Comparison of ENCODE assay signal across 8 cellular contexts in the genomic region with DNA sequence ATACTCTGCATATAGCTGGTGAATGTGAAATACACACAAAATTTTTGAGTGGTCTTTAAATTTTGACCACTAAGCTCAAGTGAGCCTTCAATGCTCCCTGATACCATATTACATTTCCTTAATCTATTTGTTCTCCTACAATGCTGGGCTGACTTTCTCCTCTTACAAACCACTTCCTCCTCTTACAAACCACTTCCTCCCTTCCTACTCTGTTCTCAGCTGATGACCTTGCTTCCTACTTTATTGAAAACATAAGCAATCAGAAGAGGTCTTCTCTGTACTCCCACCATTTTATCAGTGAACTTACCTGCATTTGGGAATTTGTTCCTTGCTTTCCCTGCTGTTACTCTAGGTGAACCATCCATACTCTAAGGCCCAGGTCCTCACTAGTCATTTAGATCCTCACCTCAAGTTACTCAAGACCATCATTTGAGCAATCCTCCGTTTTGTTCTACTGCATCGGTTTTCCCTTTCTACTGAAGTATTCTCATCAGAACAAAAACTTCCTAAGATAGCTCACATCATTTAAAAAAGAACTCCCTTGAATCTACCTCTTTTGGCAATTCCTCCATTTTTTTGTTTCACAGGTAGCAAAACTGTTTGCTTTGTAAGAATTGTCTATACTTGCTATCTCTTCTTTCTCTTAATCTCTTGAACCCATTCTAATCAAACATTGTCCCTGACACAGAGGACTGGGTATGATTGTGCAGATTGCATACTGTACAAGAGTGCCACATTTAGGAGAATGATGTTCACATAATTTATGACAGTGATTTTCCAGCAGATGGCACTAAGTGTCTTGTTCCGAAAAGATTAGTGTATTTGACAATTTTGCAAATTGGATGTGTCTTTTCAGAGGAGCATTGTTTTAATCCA.
DNase-seq lines count a peak whose midpoint lies in the region; ATAC-seq and TF ChIP-seq lines count a peak whose summit lies in the region.

No MANE protein-coding gene starts in this region.

- peak overlapping the region in 1 of 2 experiments; percentile 84 for H2BK12ac ChIP-seq in mesenchymal stem cell (ENCODE audit: low read length in 2 of 2)

- H3K36me3 ChIP-seq in Peyer's patch = peaks cover 0 to 2% (median 0%) of the 10 kb centered on the region in 3 donors
- no peaks in the 10 kb centered on the region for H3K36me3 ChIP-seq in colonic mucosa
- H3K36me3 ChIP-seq in mesenchymal stem cell (ENCODE audit: control insufficient read depth in 1 of 2, insufficient read depth in 2 of 2, low read depth in 1 of 2, low read length in 2 of 2) = no peaks in the 10 kb centered on the region
- H3K36me3 ChIP-seq in GM23338 (ENCODE audit: insufficient read depth) = no peaks in the 10 kb centered on the region

- 85% methylated on average over 2 of the region's 3 CpGs for WGBS in mesenchymal stem cell

- H3K27ac Mint-ChIP-seq in GM23338 = no peak overlapping the region

- H3K9me3 ChIP-seq in Peyer's patch (no peaks in the 10 kb centered on the region), colonic mucosa (no peaks in the 10 kb centered on the region), mesenchymal stem cell (ENCODE audit: control insufficient read depth, low read length) (no peaks in the 10 kb centered on the region)

- no peaks in the 10 kb centered on the region for H3K9me2 ChIP-seq in GM23338 (ENCODE audit: insufficient read depth)

- H2AK5ac ChIP-seq in mesenchymal stem cell (ENCODE audit: low read length, severe bottlenecking) = no peak overlapping the region

- H3K79me2 ChIP-seq in GM23338 (replicated peaks; ENCODE audit: insufficient read depth) = no peaks in the 10 kb centered on the region

- H3K4me3 Mint-ChIP-seq in GM23338 = no peak overlapping the region

- peak overlapping the region in 1 of 2 experiments; percentile 70 for H3K18ac ChIP-seq in mesenchymal stem cell (ENCODE audit: low read depth in 1 of 2, low read length in 2 of 2)

- H3K4me2 ChIP-seq in mesenchymal stem cell (ENCODE audit: low read length, poor library complexity, severe bottlenecking) (no peak overlapping the region), GM23338 (no peak overlapping the region)

- no peak overlapping the region for H4K8ac ChIP-seq in mesenchymal stem cell (ENCODE audit: low read length)

- ATAC-seq in HG03196 (IDR thresholded peaks at IDR 0.05; ENCODE audit: unreplicated experiment) (peak; percentile 45), GM23338 (no peak)

- no peak overlapping the region for H3K14ac ChIP-seq in mesenchymal stem cell (ENCODE audit: low read length in 2 of 2)

- H4K20me1 ChIP-seq in GM23338 (replicated peaks; ENCODE audit: insufficient read depth) = no peaks in the 10 kb centered on the region

- no peak overlapping the region for H2BK120ac ChIP-seq in mesenchymal stem cell (ENCODE audit: low read depth, low read length)

- no peak overlapping the region for H4K91ac ChIP-seq in mesenchymal stem cell (ENCODE audit: low read length)

- H3K9ac ChIP-seq in colonic mucosa (ENCODE audit: low read depth in 2 of 2, low read length in 2 of 2) (no peak overlapping the region), mesenchymal stem cell (ENCODE audit: low read length) (no peak overlapping the region)

- peaks cover 0 to 7% (median 0%) of the 10 kb centered on the region in 4 donors for H3K4me1 ChIP-seq in Peyer's patch
- H3K4me1 ChIP-seq in colonic mucosa = peaks cover 3% of the 10 kb centered on the region
- no peaks in the 10 kb centered on the region for H3K4me1 ChIP-seq in mesenchymal stem cell (ENCODE audit: control insufficient read depth, insufficient read depth, low read depth, low read length)
- no peaks in the 10 kb centered on the region for H3K4me1 ChIP-seq in GM23338 (ENCODE audit: insufficient read depth)

- H3K4ac ChIP-seq in mesenchymal stem cell (ENCODE audit: low read depth in 1 of 2, low read length in 2 of 2) = peak overlapping the region in 1 of 2 experiments; percentile 16

- no peaks in the 10 kb centered on the region for H3K4me1 Mint-ChIP-seq in GM23338

- H3K27ac ChIP-seq in Peyer's patch (peak overlapping the region in 1 of 4 donors; percentile 32), colonic mucosa (no peak overlapping the region), mesenchymal stem cell (ENCODE audit: low read length, poor library complexity, severe bottlenecking) (no peak overlapping the region), GM23338 (ENCODE audit: low read depth) (no peak overlapping the region)

- TF ChIP-seq POLR2A in Peyer's patch (IDR thresholded peaks at IDR 0.05) = no peak

- no peaks in the 10 kb centered on the region; the same call in 2 of the 3 replicates for H3K36me3 Mint-ChIP-seq in GM23338 (ENCODE audit: low read depth)

- H3K9me3 Mint-ChIP-seq in GM23338 = no peaks in the 10 kb centered on the region

- H3F3A ChIP-seq in GM23338 (replicated peaks; ENCODE audit: low read depth) = no peaks in the 10 kb centered on the region

- peak; percentile 40 for DNase-seq in NCI-H146 (lab: John Stamatoyannopoulos, UW)
- no peak for DNase-seq in NCI-H146 treated with DMSO at 0.1 percent for 48 hours (lab: John Stamatoyannopoulos, UW; ENCODE audit: unreplicated experiment)
- no peak for DNase-seq in Peyer's patch
- DNase-seq in colonic mucosa = no peak
- peak; percentile 53 for DNase-seq in mesenchymal stem cell
- DNase-seq in NCI-H524 treated with DMSO at 0.1 percent for 48 hours (lab: John Stamatoyannopoulos, UW) = no peak
- DNase-seq in GM23338 (ENCODE audit: low spot score) = no peak

- H3K27me3 ChIP-seq in Peyer's patch (no peaks in the 10 kb centered on the region), colonic mucosa (no peaks in the 10 kb centered on the region), mesenchymal stem cell (ENCODE audit: control insufficient read depth in 1 of 2, insufficient read depth in 1 of 2, low read length in 2 of 2) (no peaks in the 10 kb centered on the region), GM23338 (ENCODE audit: insufficient read depth) (no peaks in the 10 kb centered on the region)

- H3K79me1 ChIP-seq in mesenchymal stem cell (replicated peaks; ENCODE audit: low read length, poor library complexity, severe bottlenecking) = peaks cover 2% of the 10 kb centered on the region

- H2AFZ ChIP-seq in mesenchymal stem cell (ENCODE audit: low read depth, low read length) (no peak overlapping the region), GM23338 (no peak overlapping the region)

- TF ChIP-seq CTCF in Peyer's patch (IDR thresholded peaks at IDR 0.05) (peak in 5 of 6 experiments; percentile 7 to 44 (median 42)), colonic mucosa (IDR thresholded peaks at IDR 0.05) (peak; percentile 17), GM23338 (conservative IDR thresholded peaks at IDR 0.05; ENCODE audit: low read depth in 2 of 2) (peak in 1 of 2 experiments; percentile 19; a peak in 1 of 4 replicates)

- H2BK5ac ChIP-seq in mesenchymal stem cell (ENCODE audit: low read depth, low read length, poor library complexity, severe bottlenecking) = no peak overlapping the region

- peaks cover 2% of the 10 kb centered on the region for H3K27me3 Mint-ChIP-seq in GM23338 (ENCODE audit: insufficient read depth, low read depth, poor library complexity)

- H3K23ac ChIP-seq in mesenchymal stem cell (ENCODE audit: low read length in 2 of 2) = no peak overlapping the region

- no peak overlapping the region for H2BK15ac ChIP-seq in mesenchymal stem cell (ENCODE audit: low read depth, poor library complexity, severe bottlenecking)

- H3K4me3 ChIP-seq in Peyer's patch (no peak overlapping the region), colonic mucosa (no peak overlapping the region), mesenchymal stem cell (ENCODE audit: insufficient read depth in 1 of 2, low read depth in 1 of 2, low read length in 2 of 2) (no peak overlapping the region), GM23338 (no peak overlapping the region)

- intact Hi-C loops in colonic mucosa (cut with DNase I) = no loop called here

TF ChIP-seq in GM23338, 12 proteins besides CTCF, POLR2A, EP300 and RAD21 (continues in another document):
- TF ChIP-seq, protein P1, sequence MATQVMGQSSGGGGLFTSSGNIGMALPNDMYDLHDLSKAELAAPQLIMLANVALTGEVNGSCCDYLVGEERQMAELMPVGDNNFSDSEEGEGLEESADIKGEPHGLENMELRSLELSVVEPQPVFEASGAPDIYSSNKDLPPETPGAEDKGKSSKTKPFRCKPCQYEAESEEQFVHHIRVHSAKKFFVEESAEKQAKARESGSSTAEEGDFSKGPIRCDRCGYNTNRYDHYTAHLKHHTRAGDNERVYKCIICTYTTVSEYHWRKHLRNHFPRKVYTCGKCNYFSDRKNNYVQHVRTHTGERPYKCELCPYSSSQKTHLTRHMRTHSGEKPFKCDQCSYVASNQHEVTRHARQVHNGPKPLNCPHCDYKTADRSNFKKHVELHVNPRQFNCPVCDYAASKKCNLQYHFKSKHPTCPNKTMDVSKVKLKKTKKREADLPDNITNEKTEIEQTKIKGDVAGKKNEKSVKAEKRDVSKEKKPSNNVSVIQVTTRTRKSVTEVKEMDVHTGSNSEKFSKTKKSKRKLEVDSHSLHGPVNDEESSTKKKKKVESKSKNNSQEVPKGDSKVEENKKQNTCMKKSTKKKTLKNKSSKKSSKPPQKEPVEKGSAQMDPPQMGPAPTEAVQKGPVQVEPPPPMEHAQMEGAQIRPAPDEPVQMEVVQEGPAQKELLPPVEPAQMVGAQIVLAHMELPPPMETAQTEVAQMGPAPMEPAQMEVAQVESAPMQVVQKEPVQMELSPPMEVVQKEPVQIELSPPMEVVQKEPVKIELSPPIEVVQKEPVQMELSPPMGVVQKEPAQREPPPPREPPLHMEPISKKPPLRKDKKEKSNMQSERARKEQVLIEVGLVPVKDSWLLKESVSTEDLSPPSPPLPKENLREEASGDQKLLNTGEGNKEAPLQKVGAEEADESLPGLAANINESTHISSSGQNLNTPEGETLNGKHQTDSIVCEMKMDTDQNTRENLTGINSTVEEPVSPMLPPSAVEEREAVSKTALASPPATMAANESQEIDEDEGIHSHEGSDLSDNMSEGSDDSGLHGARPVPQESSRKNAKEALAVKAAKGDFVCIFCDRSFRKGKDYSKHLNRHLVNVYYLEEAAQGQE (IDR thresholded peaks at IDR 0.05; ENCODE audit: unreplicated experiment) = no peak
- no peak for TF ChIP-seq CREB1 (CRISPR knock-in tag; IDR thresholded peaks at IDR 0.05; ENCODE audit: low read depth)
- TF ChIP-seq, protein P2, sequence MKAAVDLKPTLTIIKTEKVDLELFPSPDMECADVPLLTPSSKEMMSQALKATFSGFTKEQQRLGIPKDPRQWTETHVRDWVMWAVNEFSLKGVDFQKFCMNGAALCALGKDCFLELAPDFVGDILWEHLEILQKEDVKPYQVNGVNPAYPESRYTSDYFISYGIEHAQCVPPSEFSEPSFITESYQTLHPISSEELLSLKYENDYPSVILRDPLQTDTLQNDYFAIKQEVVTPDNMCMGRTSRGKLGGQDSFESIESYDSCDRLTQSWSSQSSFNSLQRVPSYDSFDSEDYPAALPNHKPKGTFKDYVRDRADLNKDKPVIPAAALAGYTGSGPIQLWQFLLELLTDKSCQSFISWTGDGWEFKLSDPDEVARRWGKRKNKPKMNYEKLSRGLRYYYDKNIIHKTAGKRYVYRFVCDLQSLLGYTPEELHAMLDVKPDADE (IDR thresholded peaks at IDR 0.05) = no peak
- no peak for TF ChIP-seq EZH2phosphoT487 (IDR thresholded peaks at IDR 0.05; ENCODE audit: unreplicated experiment)
- no peak for TF ChIP-seq STAT1 (IDR thresholded peaks at IDR 0.05; ENCODE audit: unreplicated experiment)

Comparison
In these comparisons a context has a peak if more than half of its experiments do, and no peak if none do; other contexts are left out.
1. DNase-seq: peak in NCI-H146 (single experiment) and mesenchymal stem cell (single experiment); none in NCI-H146 treated with DMSO at 0.1 percent for 48 hours (single experiment), Peyer's patch (0 of 3), colonic mucosa (single experiment), NCI-H524 treated with DMSO at 0.1 percent for 48 hours (single experiment) and GM23338 (single experiment).